4 cellular contexts compared by ENCODE assay signal in genomic region chr2:19389469-19389868, GRCh38. TPM values are rescaled to one million over a fixed set of nuclear protein-coding genes. Genes with fewer than 3 reads are reported as not detected.
"Had no signal": no experiment of that assay in that cellular context is flagged by ENCODE, and none has a peak within 500 bp of the region (broad histone marks: within the 10 kb centered on the region; RNA-seq: fewer than 3 reads in every experiment).

No MANE protein-coding gene starts in this region.

RNA-seq across cellular contexts. Expression of gene OSR1, which starts 31.0 kb away (rescaled TPM):
- total RNA-seq: OCI-LY7; SK-MEL-5; T-cell; T-helper 1 cell treated with Interleukin-12 subunit alpha and Interleukin-12 subunit beta and Interleukin-4 antibody, amounts not matched to agents 30 ng/mL and 1 ng/mL, for 36 hours had no signal
